Comparison of ENCODE assay signal across 25 cellular contexts in genomic region chr4:77344784-77345183, GRCh38.
A peak's percentile ranks its signal among the peaks of the same experiment; 100 is the strongest.
DNase-seq lines count a peak whose midpoint lies in the region; ATAC-seq, FAIRE-seq and TF ChIP-seq lines count a peak whose summit lies in the region.
"Had no signal": no experiment of that assay in that cellular context is flagged by ENCODE, and none has a peak within 500 bp of the region (broad histone marks: within the 10 kb centered on the region; RNA-seq: fewer than 3 reads in every experiment).

No MANE protein-coding gene starts in this region.

- intact Hi-C loops in body of pancreas (cut with DNase I): no loop called here
- intact Hi-C loops in pancreas (cut with DNase I): no loop called here

- no peak for TF ChIP-seq CTCF in body of pancreas (IDR thresholded peaks at IDR 0.05)
- TF ChIP-seq CTCF in pancreas (IDR thresholded peaks at IDR 0.05): no peak

- WGBS in body of pancreas, 2 donors: 0 to 63% methylated on average over 1 of the region's 1 CpG
- WGBS in pancreas, 2 donors: 23 to 76% methylated on average over 1 of the region's 1 CpG

- no peak for TF ChIP-seq POLR2A in body of pancreas (IDR thresholded peaks at IDR 0.05)

- peak; percentile 59 for DNase-seq in MV-4-11 (lab: John Stamatoyannopoulos, UW)
- DNase-seq in kidney tubule cell (ENCODE audit: low spot score): peak; percentile 67
- no peak for DNase-seq in body of pancreas
- DNase-seq in pancreas: no peak
- DNase-seq in AG08395 (ENCODE audit: low spot score): no peak
- no peak for DNase-seq in middle frontal gyrus (ENCODE audit: extremely low spot score, low spot score)
- DNase-seq: activated CD4-positive, alpha-beta T cell treated with anti-CD3 and anti-CD28 coated beads for 4 hours; activated T-cell treated with anti-CD3 and anti-CD28 coated beads, Interleukin-2, amount 50 U/mL, for 24 hours; adrenal gland; endodermal cell; esophagus squamous epithelium; gastrocnemius medialis; NCI-H1105 treated with DMSO at 0.1 percent for 48 hours; NCI-H2029 treated with DMSO at 0.1 percent for 48 hours; NCI-H226; NCI-H774; sigmoid colon; stimulated activated CD4-positive, alpha-beta T cell treated with anti-CD3 and anti-CD28 coated beads, Interleukin-15, amount 100 ng/mL, for 24 hours; T-helper 2 cell; transverse colon had no signal

- H3K9me3 ChIP-seq in body of pancreas (peaks cover 0 to 5% (median 0%) of the 10 kb centered on the region in 3 donors), pancreas (no peaks in the 10 kb centered on the region)
- H3K9me3 ChIP-seq: gastrocnemius medialis had no signal

- no peak for FAIRE-seq in pancreas (lab: Jason Lieb, UNC)
- FAIRE-seq: colon, HepG2 had no signal

- H3K4me3 ChIP-seq in body of pancreas (no peak overlapping the region), pancreas (no peak overlapping the region)
- H3K4me3 ChIP-seq: adrenal gland, esophagus squamous epithelium, gastrocnemius medialis, sigmoid colon, transverse colon had no signal

- peak; percentile 66 for ATAC-seq in GM18870 (IDR thresholded peaks at IDR 0.05; ENCODE audit: unreplicated experiment)
- peak; percentile 42 for ATAC-seq in HG02759 (IDR thresholded peaks at IDR 0.05; ENCODE audit: unreplicated experiment)
- no peak for ATAC-seq in body of pancreas
- no peak for ATAC-seq in pancreas
- ATAC-seq: gastrocnemius medialis, HepG2, SK-N-SH treated with all-trans-retinoic acid at 6 μM for 48 hours had no signal

- no peaks in the 10 kb centered on the region for H3K27me3 ChIP-seq in body of pancreas
- H3K27me3 ChIP-seq in pancreas: no peaks in the 10 kb centered on the region
- H3K27me3 ChIP-seq: adrenal gland, esophagus squamous epithelium, sigmoid colon, transverse colon had no signal

- H3K27ac ChIP-seq in body of pancreas (no peak overlapping the region), pancreas (no peak overlapping the region)
- H3K27ac ChIP-seq: adrenal gland, esophagus squamous epithelium, gastrocnemius medialis, sigmoid colon, transverse colon had no signal

- H3K36me3 ChIP-seq in body of pancreas (replicated peaks in 1 of 2; ENCODE audit: insufficient read depth in 1 of 2, low read depth in 2 of 2) (no peaks in the 10 kb centered on the region), pancreas (no peaks in the 10 kb centered on the region)
- H3K36me3 ChIP-seq: adrenal gland, esophagus squamous epithelium, gastrocnemius medialis, sigmoid colon, transverse colon had no signal

- H3K4me1 ChIP-seq in body of pancreas (no peaks in the 10 kb centered on the region), pancreas (peaks cover 0 to 6% (median 0%) of the 10 kb centered on the region in 3 donors)
- H3K4me1 ChIP-seq: adrenal gland, gastrocnemius medialis, sigmoid colon had no signal

Comparison
In these comparisons a context has a peak if more than half of its experiments do, and no peak if none do; other contexts are left out.
1. ATAC-seq: peak in GM18870 (single experiment) and HG02759 (single experiment); none in body of pancreas (single experiment) and pancreas (0 of 4).
2. DNase-seq: peak in MV-4-11 (single experiment) and kidney tubule cell (single experiment); none in body of pancreas (0 of 4), pancreas (0 of 6), AG08395 (single experiment) and middle frontal gyrus (single experiment).